1 cellular context compared by ENCODE assay signal in genomic region chr6:54308677-54309315, GRCh38.
TF ChIP-seq lines count a peak whose summit lies in the region.

No MANE protein-coding gene starts in this region.

TF ChIP-seq in H1, 55 proteins besides CTCF, POLR2A, EP300 and RAD21 (continued from another document):
- no peak for TF ChIP-seq USF2 (IDR thresholded peaks at IDR 0.05; ENCODE audit: low read length)
